ENCODE assay signal across 10 cellular contexts in genomic region chr11:34068098-34068497, GRCh38. TPM values are rescaled to one million over a fixed set of nuclear protein-coding genes. Genes with fewer than 3 reads are reported as not detected.
DNase-seq lines count a peak whose midpoint lies in the region; ATAC-seq and TF ChIP-seq lines count a peak whose summit lies in the region.
"Had no signal": no experiment of that assay in that cellular context is flagged by ENCODE, and none has a peak within 500 bp of the region (broad histone marks: within the 10 kb centered on the region; RNA-seq: fewer than 3 reads in every experiment).

No MANE protein-coding gene starts in this region.

- POLR2A ChIA-PET in A673 (lab: Charles Lee; ENCODE audit: low non-redundant PET): interaction anchor here (0.6 kb wide), 2 partner anchors 15 to 205 kb away, joined by 4 to 5 read pairs; no protein-coding TSS in a partner anchor

- H3K9me3 ChIP-seq in A673 (ENCODE audit: low read depth, low read length, poor library complexity, severe bottlenecking): no peaks in the 10 kb centered on the region

- peaks cover 56% of the 10 kb centered on the region for H3K36me3 Mint-ChIP-seq in activated T-helper 2 cell treated with anti-CD3 and anti-CD28 coated beads, Interferon-gamma antibody, Interleukin-2, Interleukin-4, amounts not matched to agents 10 μg/mL and 5 μg/mL and 100 μg/mL, durations not matched to agents 14 hours and 24 hours and 36 hours (ENCODE audit: low read depth)

- H3K27me3 Mint-ChIP-seq in activated T-helper 2 cell treated with anti-CD3 and anti-CD28 coated beads, Interferon-gamma antibody, Interleukin-2, Interleukin-4, amounts not matched to agents 10 μg/mL and 5 μg/mL and 100 μg/mL, durations not matched to agents 14 hours and 24 hours and 36 hours (ENCODE audit: low read depth): no peaks in the 10 kb centered on the region

- no peak overlapping the region for H3K4me3 ChIP-seq in A673 (ENCODE audit: low read depth, low read length, poor library complexity, severe bottlenecking)

- peaks cover 34% of the 10 kb centered on the region for H3K4me1 Mint-ChIP-seq in activated T-helper 2 cell treated with anti-CD3 and anti-CD28 coated beads, Interferon-gamma antibody, Interleukin-2, Interleukin-4, amounts not matched to agents 10 μg/mL and 5 μg/mL and 100 μg/mL, durations not matched to agents 14 hours and 24 hours and 36 hours (ENCODE audit: low read depth)

- no peaks in the 10 kb centered on the region for H3K27me3 ChIP-seq in A673 (replicated peaks; ENCODE audit: insufficient read depth, low read depth, low read length, poor library complexity)

- intact Hi-C loops in A673 (cut with micrococcal nuclease; ENCODE audit: unreplicated experiment): no loop called here
- intact Hi-C loops in activated T-helper 2 cell treated with anti-CD3 and anti-CD28 coated beads, Interferon-gamma antibody, Interleukin-2, Interleukin-4, amounts not matched to agents 10 μg/mL and 5 μg/mL and 100 μg/mL, durations not matched to agents 14 hours and 24 hours and 36 hours (cut with micrococcal nuclease): loop anchor here (5.0 kb wide), 1 partner anchor 184 kb away; no protein-coding TSS in a partner anchor

- H3K27ac Mint-ChIP-seq in activated T-helper 2 cell treated with anti-CD3 and anti-CD28 coated beads, Interferon-gamma antibody, Interleukin-2, Interleukin-4, amounts not matched to agents 10 μg/mL and 5 μg/mL and 100 μg/mL, durations not matched to agents 14 hours and 24 hours and 36 hours: peak overlapping the region; percentile 46

- peaks cover 90% of the 10 kb centered on the region for H3K4me1 ChIP-seq in A673 (ENCODE audit: insufficient read depth, low read length, poor library complexity, severe bottlenecking)

- H3K9me3 Mint-ChIP-seq in activated T-helper 2 cell treated with anti-CD3 and anti-CD28 coated beads, Interferon-gamma antibody, Interleukin-2, Interleukin-4, amounts not matched to agents 10 μg/mL and 5 μg/mL and 100 μg/mL, durations not matched to agents 14 hours and 24 hours and 36 hours: no peaks in the 10 kb centered on the region

- H3K36me3 ChIP-seq in A673 (ENCODE audit: insufficient read depth, low read length, poor library complexity, severe bottlenecking): peaks cover 90% of the 10 kb centered on the region

- peak overlapping the region; percentile 51 for H3K27ac ChIP-seq in A673 (ENCODE audit: low read depth, low read length, poor library complexity, severe bottlenecking)

- no peak for TF ChIP-seq CTCF in A673 (conservative IDR thresholded peaks at IDR 0.05; ENCODE audit: low read depth, low read length)

- no peak overlapping the region for H3K4me3 Mint-ChIP-seq in activated T-helper 2 cell treated with anti-CD3 and anti-CD28 coated beads, Interferon-gamma antibody, Interleukin-2, Interleukin-4, amounts not matched to agents 10 μg/mL and 5 μg/mL and 100 μg/mL, durations not matched to agents 14 hours and 24 hours and 36 hours (ENCODE audit: low read depth)

- DNase-seq in A673 (ENCODE audit: low spot score) (peak; percentile 88), iris pigment epithelial cell (ENCODE audit: low read depth) (peak; percentile 78), SHP77 (lab: John Stamatoyannopoulos, UW) (no peak), activated gamma-delta T cell treated with Interleukin-2 at 50 U/mL for 16 hours (no peak)
- DNase-seq in activated T-helper 2 cell treated with anti-CD3 and anti-CD28 coated beads, Interferon-gamma antibody, Interleukin-2, Interleukin-4, amounts not matched to agents 10 μg/mL and 5 μg/mL and 100 μg/mL, durations not matched to agents 14 hours and 24 hours and 36 hours (ENCODE audit: low spot score): no peak
- DNase-seq: effector CD4-positive, alpha-beta T cell; Kasumi-1 had no signal

- CTCF ChIA-PET in A673 (lab: Charles Lee): interaction anchor here (0.5 to 1.5 kb wide), 2 partner anchors 71 to 80 kb away, joined by 3 to 4 read pairs; no protein-coding TSS in a partner anchor

- BruUV-seq in A673 (replicated peaks; lab: Mats Ljungman, UMichigan): no TSS peak

- ATAC-seq in GM21447 (IDR thresholded peaks at IDR 0.05; ENCODE audit: unreplicated experiment) (peak; percentile 40), GM21390 (IDR thresholded peaks at IDR 0.05; ENCODE audit: unreplicated experiment) (no peak), HG03108 (IDR thresholded peaks at IDR 0.05; ENCODE audit: unreplicated experiment) (no peak)

RNA-seq across cellular contexts. Expression of gene CAPRIN1, which starts 16.6 kb away (rescaled TPM):
- 1,416 and 1,470 TPM in 2 replicates for total RNA-seq in A673 (2021)
- 285 and 286 TPM in 2 replicates for total RNA-seq in activated T-helper 2 cell treated with anti-CD3 and anti-CD28 coated beads, Interferon-gamma antibody, Interleukin-2, Interleukin-4, amounts not matched to agents 10 μg/mL and 5 μg/mL and 100 μg/mL, durations not matched to agents 14 hours and 24 hours and 36 hours

RNA-seq across cellular contexts. Expression of gene NAT10, which starts 37.3 kb away (rescaled TPM):
- 180 and 192 TPM in 2 replicates for total RNA-seq in A673 (2021)
- total RNA-seq in activated T-helper 2 cell treated with anti-CD3 and anti-CD28 coated beads, Interferon-gamma antibody, Interleukin-2, Interleukin-4, amounts not matched to agents 10 μg/mL and 5 μg/mL and 100 μg/mL, durations not matched to agents 14 hours and 24 hours and 36 hours: 124 and 125 TPM in 2 replicates

Comparison
In these comparisons a context has a peak if more than half of its experiments do, and no peak if none do; other contexts are left out.
1. DNase-seq: peak in A673 (single experiment) and iris pigment epithelial cell (single experiment); none in activated T-helper 2 cell treated with anti-CD3 and anti-CD28 coated beads, Interferon-gamma antibody, Interleukin-2, Interleukin-4, amounts not matched to agents 10 μg/mL and 5 μg/mL and 100 μg/mL, durations not matched to agents 14 hours and 24 hours and 36 hours (single experiment), SHP77 (0 of 2) and activated gamma-delta T cell treated with Interleukin-2 at 50 U/mL for 16 hours (single experiment).